22 cellular contexts compared by ENCODE assay signal in genomic region chr2:207176245-207176644, GRCh38.
"Had no signal": no experiment of that assay in that cellular context is flagged by ENCODE, and none has a peak within 500 bp of the region (broad histone marks: within the 10 kb centered on the region; RNA-seq: fewer than 3 reads in every experiment).

No MANE protein-coding gene starts in this region.

- DNase-seq: activated CD4-positive, alpha-beta T cell treated with anti-CD3 and anti-CD28 coated beads, Interleukin-2, amount 10 ng/mL, durations not matched to agents 7 days and 5 days; activated CD8-positive, alpha-beta T cell treated with anti-CD3 and anti-CD28 coated beads, Interleukin-2, amount 10 ng/mL, durations not matched to agents 7 days and 5 days; activated naive CD4-positive, alpha-beta T cell treated with anti-CD3 and anti-CD28 coated beads for 36 hours; activated T-cell treated with anti-CD3 and anti-CD28 coated beads, Interleukin-2, amount 50 U/mL, for 24 hours; cortex of kidney; hypothalamus; islet precursor cell; lower lobe of right lung; midbrain; right cardiac atrium; stimulated activated CD4-positive, alpha-beta T cell treated with anti-CD3 and anti-CD28 coated beads, Interleukin-2, amount 100 ng/mL, for 24 hours; stomach; trophoblast cell had no signal

- ATAC-seq: activated CD4-positive, CD25-positive, alpha-beta regulatory T cell treated with anti-CD3 and anti-CD28 coated beads, Interleukin-2, amount 50 U/mL, for 24 hours; activated CD8-positive, alpha-beta T cell treated with anti-CD3 and anti-CD28 coated beads, Interleukin-2, amount 10 ng/mL, durations not matched to agents 7 days and 5 days; lower lobe of right lung; right cardiac atrium had no signal

- H3K4me1 ChIP-seq: ascending aorta, lower lobe of right lung, prostate gland, stomach, vagina had no signal

- H3K9me3 ChIP-seq: ascending aorta, lower lobe of right lung, prostate gland, stomach, vagina had no signal

- H3K27ac Mint-ChIP-seq: activated CD4-positive, alpha-beta T cell treated with anti-CD3 and anti-CD28 coated beads, Interleukin-2, amount 10 ng/mL, durations not matched to agents 7 days and 5 days; activated CD8-positive, alpha-beta T cell treated with anti-CD3 and anti-CD28 coated beads, Interleukin-2, amount 10 ng/mL, durations not matched to agents 7 days and 5 days; activated naive CD4-positive, alpha-beta T cell treated with anti-CD3 and anti-CD28 coated beads for 36 hours; activated T-cell treated with anti-CD3 and anti-CD28 coated beads, Interleukin-2, amount 50 U/mL, for 24 hours; activated T-helper 2 cell treated with anti-CD3 and anti-CD28 coated beads, Interferon-gamma antibody, Interleukin-2, Interleukin-4, amounts not matched to agents 10 μg/mL and 5 μg/mL and 100 μg/mL, durations not matched to agents 14 hours and 24 hours and 36 hours; T-helper 2 cell treated with Interferon-gamma antibody and Interleukin-4, amounts not matched to agents 5 μg/mL and 100 μg/mL, for 36 hours had no signal

- H3K36me3 ChIP-seq: ascending aorta, lower lobe of right lung, prostate gland, stomach, vagina had no signal

- H3K27me3 Mint-ChIP-seq: activated T-cell treated with anti-CD3 and anti-CD28 coated beads, Interleukin-2, amount 50 U/mL, for 24 hours had no signal

- H3K4me3 ChIP-seq: ascending aorta, lower lobe of right lung, prostate gland, stomach, vagina had no signal

- H3K4me3 Mint-ChIP-seq: activated CD4-positive, alpha-beta T cell treated with anti-CD3 and anti-CD28 coated beads, Interleukin-2, amount 10 ng/mL, durations not matched to agents 7 days and 5 days; activated CD8-positive, alpha-beta T cell treated with anti-CD3 and anti-CD28 coated beads, Interleukin-2, amount 10 ng/mL, durations not matched to agents 7 days and 5 days; activated naive CD4-positive, alpha-beta T cell treated with anti-CD3 and anti-CD28 coated beads for 36 hours; activated T-cell treated with anti-CD3 and anti-CD28 coated beads, Interleukin-2, amount 50 U/mL, for 24 hours; central memory CD8-positive, alpha-beta T cell; T-helper 2 cell treated with Interferon-gamma antibody and Interleukin-4, amounts not matched to agents 5 μg/mL and 100 μg/mL, for 36 hours had no signal

- H3K27ac ChIP-seq: ascending aorta, lower lobe of right lung, prostate gland, stomach, vagina had no signal

- FAIRE-seq: endometrium, frontal cortex had no signal

- H3K4me1 Mint-ChIP-seq: activated CD4-positive, alpha-beta T cell treated with anti-CD3 and anti-CD28 coated beads, Interleukin-2, amount 10 ng/mL, durations not matched to agents 7 days and 5 days; central memory CD8-positive, alpha-beta T cell had no signal

- H3K9me3 Mint-ChIP-seq: activated naive CD4-positive, alpha-beta T cell treated with anti-CD3 and anti-CD28 coated beads for 36 hours; activated T-cell treated with anti-CD3 and anti-CD28 coated beads, Interleukin-2, amount 50 U/mL, for 24 hours; activated T-helper 2 cell treated with anti-CD3 and anti-CD28 coated beads, Interferon-gamma antibody, Interleukin-2, Interleukin-4, amounts not matched to agents 10 μg/mL and 5 μg/mL and 100 μg/mL, durations not matched to agents 14 hours and 24 hours and 36 hours; central memory CD8-positive, alpha-beta T cell; T-helper 2 cell treated with Interferon-gamma antibody and Interleukin-4, amounts not matched to agents 5 μg/mL and 100 μg/mL, for 36 hours had no signal

- H3K27me3 ChIP-seq: ascending aorta, stomach, vagina had no signal
